In genomic region chr1:248065604-248066003, GRCh38 we compare ENCODE assay signal across 33 cellular contexts. TPM values are rescaled to one million over a fixed set of nuclear protein-coding genes. Genes with fewer than 3 reads are reported as not detected.
"Had no signal": no experiment of that assay in that cellular context is flagged by ENCODE, and none has a peak within 500 bp of the region (broad histone marks: within the 10 kb centered on the region; RNA-seq: fewer than 3 reads in every experiment).

No MANE protein-coding gene starts in this region.

- DNase-seq: activated B cell treated with CpG ODN at 0.5 μM for 24 hours; activated CD4-positive, alpha-beta memory T cell treated with anti-CD3 and anti-CD28 coated beads, Interleukin-2, amount 10 ng/mL, durations not matched to agents 7 days and 5 days; activated CD4-positive, alpha-beta T cell treated with anti-CD3 and anti-CD28 coated beads for 36 hours; activated CD4-positive, alpha-beta T cell treated with anti-CD3 and anti-CD28 coated beads for 48 hours; activated CD4-positive, alpha-beta T cell treated with anti-CD3 and anti-CD28 coated beads, Interleukin-2, amount 10 ng/mL, durations not matched to agents 7 days and 5 days; activated CD4-positive, alpha-beta T cell treated with anti-CD3 and anti-CD28 coated beads, Interleukin-2, amount 50 U/mL, for 48 hours; activated CD4-positive, CD25-positive, alpha-beta regulatory T cell treated with anti-CD3 and anti-CD28 coated beads, Interleukin-2, amount 50 U/mL, for 72 hours; activated CD8-positive, alpha-beta memory T cell treated with anti-CD3 and anti-CD28 coated beads for 24 hours; activated CD8-positive, alpha-beta memory T cell treated with anti-CD3 and anti-CD28 coated beads, Interleukin-2, amount 10 ng/mL, durations not matched to agents 7 days and 5 days; activated CD8-positive, alpha-beta memory T cell treated with anti-CD3 and anti-CD28 coated beads, Interleukin-2, amount 50 U/mL, for 48 hours; activated CD8-positive, alpha-beta T cell treated with anti-CD3 and anti-CD28 coated beads, Interleukin-2, amount 10 ng/mL, durations not matched to agents 7 days and 5 days; activated effector memory CD4-positive, alpha-beta T cell treated with Interleukin-2 at 50 U/mL for 16 hours; activated gamma-delta T cell; activated naive CD4-positive, alpha-beta T cell treated with anti-CD3 and anti-CD28 coated beads, Interleukin-2, amount 10 ng/mL, durations not matched to agents 7 days and 5 days; activated naive CD4-positive, alpha-beta T cell treated with Interleukin-2 at 50 U/mL for 16 hours; activated naive CD8-positive, alpha-beta T cell treated with anti-CD3 and anti-CD28 coated beads, Interleukin-2, amount 10 ng/mL, durations not matched to agents 7 days and 5 days; activated naive CD8-positive, alpha-beta T cell treated with anti-CD3 and anti-CD28 coated beads, Interleukin-2, amount 50 U/mL, for 24 hours; activated T-cell treated with anti-CD3 and anti-CD28 coated beads, Interleukin-2, amount 50 U/mL, for 24 hours; activated T-cell treated with anti-CD3 and anti-CD28 coated beads, Interleukin-2, amount 50 U/mL, for 48 hours; amygdala; anterior cingulate cortex; caudate nucleus; cerebellar nuclear complex; T-helper 17 cell had no signal

- ATAC-seq: activated CD4-positive, alpha-beta T cell treated with anti-CD3 and anti-CD28 coated beads for 36 hours; activated CD8-positive, alpha-beta memory T cell treated with anti-CD3 and anti-CD28 coated beads, Interleukin-2, amount 10 ng/mL, durations not matched to agents 7 days and 5 days; activated CD8-positive, alpha-beta T cell treated with anti-CD3 and anti-CD28 coated beads, Interleukin-2, amount 10 ng/mL, durations not matched to agents 7 days and 5 days; activated naive CD8-positive, alpha-beta T cell treated with anti-CD3 and anti-CD28 coated beads, Interleukin-2, amount 50 U/mL, for 24 hours; T-helper 17 cell had no signal

- H3K27ac ChIP-seq: ascending aorta, cardiac muscle cell, VCaP had no signal

- H3K27me3 ChIP-seq: ascending aorta, cardiac muscle cell had no signal

- H3K36me3 ChIP-seq: ascending aorta, cardiac muscle cell had no signal

- H3K9me3 ChIP-seq: ascending aorta had no signal

- H3K4me3 ChIP-seq: ascending aorta, cardiac muscle cell had no signal

- FAIRE-seq: bronchial epithelial cell, TTC549 had no signal

- H3K4me1 ChIP-seq: ascending aorta had no signal

RNA-seq across cellular contexts. Expression of gene OR2L3, which starts 19.0 kb away (rescaled TPM):
- total RNA-seq: activated B cell treated with CpG ODN at 0.5 μM for 24 hours; activated CD4-positive, alpha-beta memory T cell treated with anti-CD3 and anti-CD28 coated beads, Interleukin-2, amount 10 ng/mL, durations not matched to agents 7 days and 5 days; activated CD4-positive, alpha-beta T cell treated with anti-CD3 and anti-CD28 coated beads for 36 hours; activated CD4-positive, alpha-beta T cell treated with anti-CD3 and anti-CD28 coated beads, Interleukin-2, amount 10 ng/mL, durations not matched to agents 7 days and 5 days; activated CD8-positive, alpha-beta memory T cell treated with anti-CD3 and anti-CD28 coated beads, Interleukin-2, amount 10 ng/mL, durations not matched to agents 7 days and 5 days; activated CD8-positive, alpha-beta T cell treated with anti-CD3 and anti-CD28 coated beads, Interleukin-2, amount 10 ng/mL, durations not matched to agents 7 days and 5 days; activated naive CD8-positive, alpha-beta T cell treated with anti-CD3 and anti-CD28 coated beads, Interleukin-2, amount 10 ng/mL, durations not matched to agents 7 days and 5 days; activated T-helper 2 cell treated with anti-CD3 and anti-CD28 coated beads, Interferon-gamma antibody, Interleukin-2, Interleukin-4, amounts not matched to agents 10 μg/mL and 5 μg/mL and 100 μg/mL, durations not matched to agents 14 hours and 24 hours and 36 hours; ascending aorta; bronchial epithelial cell; cardiac muscle cell; chondrocyte; T-helper 17 cell; T-helper 2 cell treated with Interferon-gamma antibody and Interleukin-4, amounts not matched to agents 100 ng/mL and 5 ng/mL, for 36 hours had no signal
- polyA plus RNA-seq: adipose tissue, cardiac muscle cell had no signal

RNA-seq across cellular contexts. Expression of gene OR2L13, which starts 29.4 kb away (rescaled TPM):
- total RNA-seq: activated B cell treated with CpG ODN at 0.5 μM for 24 hours; activated CD4-positive, alpha-beta memory T cell treated with anti-CD3 and anti-CD28 coated beads, Interleukin-2, amount 10 ng/mL, durations not matched to agents 7 days and 5 days; activated CD4-positive, alpha-beta T cell treated with anti-CD3 and anti-CD28 coated beads for 36 hours; activated CD4-positive, alpha-beta T cell treated with anti-CD3 and anti-CD28 coated beads, Interleukin-2, amount 10 ng/mL, durations not matched to agents 7 days and 5 days; activated CD8-positive, alpha-beta memory T cell treated with anti-CD3 and anti-CD28 coated beads, Interleukin-2, amount 10 ng/mL, durations not matched to agents 7 days and 5 days; activated CD8-positive, alpha-beta T cell treated with anti-CD3 and anti-CD28 coated beads, Interleukin-2, amount 10 ng/mL, durations not matched to agents 7 days and 5 days; activated naive CD8-positive, alpha-beta T cell treated with anti-CD3 and anti-CD28 coated beads, Interleukin-2, amount 10 ng/mL, durations not matched to agents 7 days and 5 days; activated T-helper 2 cell treated with anti-CD3 and anti-CD28 coated beads, Interferon-gamma antibody, Interleukin-2, Interleukin-4, amounts not matched to agents 10 μg/mL and 5 μg/mL and 100 μg/mL, durations not matched to agents 14 hours and 24 hours and 36 hours; ascending aorta; bronchial epithelial cell; cardiac muscle cell; chondrocyte; T-helper 2 cell treated with Interferon-gamma antibody and Interleukin-4, amounts not matched to agents 100 ng/mL and 5 ng/mL, for 36 hours had no signal
- polyA plus RNA-seq: adipose tissue had no signal

RNA-seq across cellular contexts. Expression of gene OR2L2, which starts 35.7 kb away (rescaled TPM):
- total RNA-seq: activated CD8-positive, alpha-beta T cell treated with anti-CD3 and anti-CD28 coated beads, Interleukin-2, amount 10 ng/mL, durations not matched to agents 7 days and 5 days; ascending aorta; bronchial epithelial cell; cardiac muscle cell had no signal
- polyA plus RNA-seq: adipose tissue had no signal

RNA-seq across cellular contexts. Expression of gene OR2L5, which starts 52.1 kb away (rescaled TPM):
- total RNA-seq: activated B cell treated with CpG ODN at 0.5 μM for 24 hours; activated CD4-positive, alpha-beta memory T cell treated with anti-CD3 and anti-CD28 coated beads, Interleukin-2, amount 10 ng/mL, durations not matched to agents 7 days and 5 days; activated CD4-positive, alpha-beta T cell treated with anti-CD3 and anti-CD28 coated beads for 36 hours; activated CD8-positive, alpha-beta memory T cell treated with anti-CD3 and anti-CD28 coated beads, Interleukin-2, amount 10 ng/mL, durations not matched to agents 7 days and 5 days; activated CD8-positive, alpha-beta T cell treated with anti-CD3 and anti-CD28 coated beads, Interleukin-2, amount 10 ng/mL, durations not matched to agents 7 days and 5 days; activated naive CD8-positive, alpha-beta T cell treated with anti-CD3 and anti-CD28 coated beads, Interleukin-2, amount 10 ng/mL, durations not matched to agents 7 days and 5 days; activated T-helper 2 cell treated with anti-CD3 and anti-CD28 coated beads, Interferon-gamma antibody, Interleukin-2, Interleukin-4, amounts not matched to agents 10 μg/mL and 5 μg/mL and 100 μg/mL, durations not matched to agents 14 hours and 24 hours and 36 hours; ascending aorta; bronchial epithelial cell; cardiac muscle cell; chondrocyte; T-helper 17 cell; T-helper 2 cell treated with Interferon-gamma antibody and Interleukin-4, amounts not matched to agents 100 ng/mL and 5 ng/mL, for 36 hours had no signal
- polyA plus RNA-seq: adipose tissue, cardiac muscle cell had no signal
